ENCODE assay signal across 27 cellular contexts in genomic region chr5:117182104-117182503, GRCh38.
"Had no signal": no experiment of that assay in that cellular context is flagged by ENCODE, and none has a peak within 500 bp of the region (broad histone marks: within the 10 kb centered on the region; RNA-seq: fewer than 3 reads in every experiment).

No MANE protein-coding gene starts in this region.

- ATAC-seq: activated CD4-positive, CD25-positive, alpha-beta regulatory T cell treated with anti-CD3 and anti-CD28 coated beads, Interleukin-2, amount 50 U/mL, for 24 hours; activated T-helper 17 cell treated with anti-CD3 and anti-CD28 coated beads, Interleukin-2, amount 50 U/mL, for 72 hours; naive thymus-derived CD8-positive, alpha-beta T cell; pancreas; psoas muscle; right cardiac atrium; SK-N-SH treated with all-trans-retinoic acid at 6 μM for 48 hours; stimulated activated naive B cell treated with anti-CD40 and anti-IgM and Interleukin-4, amounts not matched to agents 10 μg/mL and 1 μg/mL and 100 μg/mL, for 72 hours; T-helper 17 cell had no signal

- H3K36me3 ChIP-seq: breast epithelium, left ventricle myocardium inferior, pancreas, stomach, thoracic aorta, WERI-Rb-1 had no signal

- H3K4me3 ChIP-seq: breast epithelium, left ventricle myocardium inferior, pancreas, psoas muscle, stomach, thoracic aorta had no signal

- H3K27me3 ChIP-seq: breast epithelium, pancreas, stomach had no signal

- DNase-seq: activated CD4-positive, alpha-beta memory T cell treated with anti-CD3 and anti-CD28 coated beads for 36 hours; activated CD4-positive, alpha-beta T cell treated with anti-CD3 and anti-CD28 coated beads for 48 hours; activated CD8-positive, alpha-beta memory T cell treated with anti-CD3 and anti-CD28 coated beads, Interleukin-2, amount 50 U/mL, for 48 hours; activated gamma-delta T cell treated with Interleukin-2 at 50 U/mL for 16 hours; activated naive CD4-positive, alpha-beta T cell treated with anti-CD3 and anti-CD28 coated beads, Interleukin-2, amount 50 U/mL, for 16 hours; activated T-cell treated with anti-CD3 and anti-CD28 coated beads, Interleukin-2, amount 50 U/mL, for 24 hours; amniotic stem cell; effector memory CD4-positive, alpha-beta T cell; foreskin fibroblast; left ventricle myocardium inferior; naive thymus-derived CD8-positive, alpha-beta T cell; pancreas; psoas muscle; right cardiac atrium; stimulated activated CD4-positive, alpha-beta T cell treated with anti-CD3 and anti-CD28 coated beads, Interleukin-15, amount 100 ng/mL, for 24 hours; stimulated activated CD4-positive, alpha-beta T cell treated with anti-CD3 and anti-CD28 coated beads, Interleukin-2, amount 100 ng/mL, for 24 hours; stimulated activated naive B cell treated with anti-CD40 and anti-IgM and Interleukin-4, amounts not matched to agents 10 μg/mL and 1 μg/mL and 100 μg/mL, for 72 hours; stomach; T-helper 17 cell; T1000; trophoblast cell; WERI-Rb-1 had no signal

- H3K27ac ChIP-seq: breast epithelium, left ventricle myocardium inferior, pancreas, psoas muscle, stomach, thoracic aorta, WERI-Rb-1 had no signal

- H3K9me3 ChIP-seq: breast epithelium, left ventricle myocardium inferior, pancreas, psoas muscle, stomach, thoracic aorta had no signal

- H3K4me1 ChIP-seq: breast epithelium, left ventricle myocardium inferior, pancreas, psoas muscle, stomach had no signal
